8 cellular contexts compared by ENCODE assay signal in genomic region chr5:151686673-151687378, GRCh38. TPM values are rescaled to one million over a fixed set of nuclear protein-coding genes. Genes with fewer than 3 reads are reported as not detected.
DNase-seq lines count a peak whose midpoint lies in the region; ATAC-seq lines count a peak whose summit lies in the region.

SPARC (minus strand) TSS chr5:151686915; CDS start chr5:151676188, 10,727 bp downstream.

- POLR2A ChIA-PET in activated CD4-positive, alpha-beta memory T cell treated with anti-CD3 and anti-CD28 coated beads for 36 hours (lab: Charles Lee): no interaction called here
- POLR2A ChIA-PET in activated CD4-positive, alpha-beta memory T cell treated with anti-CD3 and anti-CD28 coated beads, Interleukin-2, amount 10 ng/mL, durations not matched to agents 7 days and 5 days (lab: Charles Lee): no interaction called here

- ATAC-seq in HG02884 (IDR thresholded peaks at IDR 0.05; ENCODE audit: unreplicated experiment): peak; percentile 85
- peak; percentile 24 for ATAC-seq in stimulated activated memory B cell treated with anti-CD40 and anti-IgM and Interleukin-4, amounts not matched to agents 10 μg/mL and 1 μg/mL and 100 μg/mL, for 72 hours

- peak; percentile 11 for DNase-seq in activated CD4-positive, alpha-beta memory T cell treated with anti-CD3 and anti-CD28 coated beads for 36 hours
- no peak for DNase-seq in activated CD4-positive, alpha-beta memory T cell treated with anti-CD3 and anti-CD28 coated beads, Interleukin-2, amount 10 ng/mL, durations not matched to agents 7 days and 5 days
- DNase-seq in OCI-M2 (lab: John Stamatoyannopoulos, UW; ENCODE audit: unreplicated experiment) (peak; percentile 3), dermis blood vessel endothelial cell (peak; percentile 84), left kidney (ENCODE audit: low read depth, low spot score) (peak; percentile 96)
- DNase-seq in stimulated activated CD4-positive, alpha-beta T cell treated with anti-CD3 and anti-CD28 coated beads, Interleukin-4, amount 100 ng/mL, for 24 hours: no peak

- no peaks in the 10 kb centered on the region for H3K36me3 Mint-ChIP-seq in activated CD4-positive, alpha-beta memory T cell treated with anti-CD3 and anti-CD28 coated beads for 36 hours
- H3K36me3 Mint-ChIP-seq in activated CD4-positive, alpha-beta memory T cell treated with anti-CD3 and anti-CD28 coated beads, Interleukin-2, amount 10 ng/mL, durations not matched to agents 7 days and 5 days (ENCODE audit: low read depth): no peaks in the 10 kb centered on the region
- no peaks in the 10 kb centered on the region for H3K36me3 Mint-ChIP-seq in stimulated activated memory B cell treated with anti-CD40 and anti-IgM and Interleukin-4, amounts not matched to agents 10 μg/mL and 1 μg/mL and 100 μg/mL, for 72 hours

- CTCF ChIA-PET in activated CD4-positive, alpha-beta memory T cell treated with anti-CD3 and anti-CD28 coated beads for 36 hours (lab: Charles Lee): interaction anchor here (0.7 to 1.1 kb wide), 2 partner anchors 53 to 456 kb away, joined by 3 to 7 read pairs; no protein-coding TSS in a partner anchor
- CTCF ChIA-PET in activated CD4-positive, alpha-beta memory T cell treated with anti-CD3 and anti-CD28 coated beads, Interleukin-2, amount 10 ng/mL, durations not matched to agents 7 days and 5 days (lab: Charles Lee): no interaction called here

- peaks cover 10% of the 10 kb centered on the region for H3K4me1 Mint-ChIP-seq in activated CD4-positive, alpha-beta memory T cell treated with anti-CD3 and anti-CD28 coated beads for 36 hours (ENCODE audit: low read depth)
- H3K4me1 Mint-ChIP-seq in activated CD4-positive, alpha-beta memory T cell treated with anti-CD3 and anti-CD28 coated beads, Interleukin-2, amount 10 ng/mL, durations not matched to agents 7 days and 5 days: peaks cover 11% of the 10 kb centered on the region
- peaks cover 11% of the 10 kb centered on the region for H3K4me1 Mint-ChIP-seq in stimulated activated memory B cell treated with anti-CD40 and anti-IgM and Interleukin-4, amounts not matched to agents 10 μg/mL and 1 μg/mL and 100 μg/mL, for 72 hours

- intact Hi-C loops in activated CD4-positive, alpha-beta memory T cell treated with anti-CD3 and anti-CD28 coated beads for 36 hours (cut with micrococcal nuclease): no loop called here

- peaks cover 32% of the 10 kb centered on the region for H3K27me3 Mint-ChIP-seq in activated CD4-positive, alpha-beta memory T cell treated with anti-CD3 and anti-CD28 coated beads for 36 hours
- H3K27me3 Mint-ChIP-seq in activated CD4-positive, alpha-beta memory T cell treated with anti-CD3 and anti-CD28 coated beads, Interleukin-2, amount 10 ng/mL, durations not matched to agents 7 days and 5 days: peaks cover 36% of the 10 kb centered on the region
- H3K27me3 Mint-ChIP-seq in stimulated activated memory B cell treated with anti-CD40 and anti-IgM and Interleukin-4, amounts not matched to agents 10 μg/mL and 1 μg/mL and 100 μg/mL, for 72 hours: peaks cover 36% of the 10 kb centered on the region

- H3K27ac Mint-ChIP-seq in activated CD4-positive, alpha-beta memory T cell treated with anti-CD3 and anti-CD28 coated beads for 36 hours: no peak within 1 kb of the TSS
- H3K27ac Mint-ChIP-seq in activated CD4-positive, alpha-beta memory T cell treated with anti-CD3 and anti-CD28 coated beads, Interleukin-2, amount 10 ng/mL, durations not matched to agents 7 days and 5 days: no peak within 1 kb of the TSS
- no peak within 1 kb of the TSS for H3K27ac Mint-ChIP-seq in stimulated activated memory B cell treated with anti-CD40 and anti-IgM and Interleukin-4, amounts not matched to agents 10 μg/mL and 1 μg/mL and 100 μg/mL, for 72 hours

- no peak within 1 kb of the TSS for H3K4me3 Mint-ChIP-seq in activated CD4-positive, alpha-beta memory T cell treated with anti-CD3 and anti-CD28 coated beads for 36 hours
- no peak within 1 kb of the TSS for H3K4me3 Mint-ChIP-seq in activated CD4-positive, alpha-beta memory T cell treated with anti-CD3 and anti-CD28 coated beads, Interleukin-2, amount 10 ng/mL, durations not matched to agents 7 days and 5 days
- H3K4me3 Mint-ChIP-seq in stimulated activated memory B cell treated with anti-CD40 and anti-IgM and Interleukin-4, amounts not matched to agents 10 μg/mL and 1 μg/mL and 100 μg/mL, for 72 hours: peak within 1 kb of the TSS; percentile 8

- no peaks in the 10 kb centered on the region for H3K9me3 Mint-ChIP-seq in activated CD4-positive, alpha-beta memory T cell treated with anti-CD3 and anti-CD28 coated beads for 36 hours
- no peaks in the 10 kb centered on the region for H3K9me3 Mint-ChIP-seq in activated CD4-positive, alpha-beta memory T cell treated with anti-CD3 and anti-CD28 coated beads, Interleukin-2, amount 10 ng/mL, durations not matched to agents 7 days and 5 days
- H3K9me3 Mint-ChIP-seq in stimulated activated memory B cell treated with anti-CD40 and anti-IgM and Interleukin-4, amounts not matched to agents 10 μg/mL and 1 μg/mL and 100 μg/mL, for 72 hours: no peaks in the 10 kb centered on the region

RNA-seq across cellular contexts. Expression of gene SPARC, which starts in this region (rescaled TPM):
- not detected for total RNA-seq in activated CD4-positive, alpha-beta memory T cell treated with anti-CD3 and anti-CD28 coated beads for 36 hours
- under 1 TPM in 1 of 2 experiments, not detected in 1; 0.25 TPM for total RNA-seq in activated CD4-positive, alpha-beta memory T cell treated with anti-CD3 and anti-CD28 coated beads, Interleukin-2, amount 10 ng/mL, durations not matched to agents 7 days and 5 days
- total RNA-seq in dermis blood vessel endothelial cell: 756 and 1,107 TPM in 2 replicates

Comparison
In these comparisons a context has a peak if more than half of its experiments do, and no peak if none do; other contexts are left out.
1. RNA of gene SPARC (total RNA-seq): 756 to 1,107 TPM in dermis blood vessel endothelial cell; 0.25 TPM in activated CD4-positive, alpha-beta memory T cell treated with anti-CD3 and anti-CD28 coated beads, Interleukin-2, amount 10 ng/mL, durations not matched to agents 7 days and 5 days and not detected in activated CD4-positive, alpha-beta memory T cell treated with anti-CD3 and anti-CD28 coated beads for 36 hours; every median in the first group is over 100 times any median in the second.
2. Peak in DNase-seq in activated CD4-positive, alpha-beta memory T cell treated with anti-CD3 and anti-CD28 coated beads for 36 hours; RNA of the gene not detected or under 1 TPM.
3. DNase-seq: peak in OCI-M2 (single experiment), dermis blood vessel endothelial cell (single experiment) and left kidney (single experiment); none in activated CD4-positive, alpha-beta memory T cell treated with anti-CD3 and anti-CD28 coated beads, Interleukin-2, amount 10 ng/mL, durations not matched to agents 7 days and 5 days (single experiment) and stimulated activated CD4-positive, alpha-beta T cell treated with anti-CD3 and anti-CD28 coated beads, Interleukin-4, amount 100 ng/mL, for 24 hours (single experiment).